In genomic region chr16:62963846-62964245, GRCh38 we compare ENCODE assay signal across 17 cellular contexts.
"Had no signal": no experiment of that assay in that cellular context is flagged by ENCODE, and none has a peak within 500 bp of the region (broad histone marks: within the 10 kb centered on the region; RNA-seq: fewer than 3 reads in every experiment).

No MANE protein-coding gene starts in this region.

- H3K4me3 ChIP-seq: spleen, tibial artery, upper lobe of left lung, uterus had no signal

- H3K27me3 ChIP-seq: spleen, tibial artery, upper lobe of left lung, uterus had no signal

- H3K27ac ChIP-seq: spleen, tibial artery, upper lobe of left lung, uterus had no signal

- H3K4me1 ChIP-seq: spleen, tibial artery, upper lobe of left lung, uterus had no signal

- ATAC-seq: naive thymus-derived CD4-positive, alpha-beta T cell; sciatic nerve; stimulated activated memory B cell treated with anti-CD40 and anti-IgM and Interleukin-4, amounts not matched to agents 10 μg/mL and 1 μg/mL and 100 μg/mL, for 72 hours had no signal

- DNase-seq: effector CD4-positive, alpha-beta T cell; endodermal cell; foreskin melanocyte; head of caudate nucleus; hippocampal formation; kidney glomerular epithelial cell; naive thymus-derived CD4-positive, alpha-beta T cell; posterior cingulate gyrus; spleen; stimulated activated CD4-positive, alpha-beta T cell treated with anti-CD3 and anti-CD28 coated beads, Interleukin-15, amount 100 ng/mL, for 24 hours; stimulated activated CD4-positive, alpha-beta T cell treated with anti-CD3 and anti-CD28 coated beads, Interleukin-1b, Interleukin-23, amount 100 ng/mL, for 48 hours; stimulated activated CD4-positive, alpha-beta T cell treated with anti-CD3 and anti-CD28 coated beads, Interleukin-4, amount 100 ng/mL, for 24 hours; tibial artery; upper lobe of left lung; uterus had no signal

- H3K9me3 ChIP-seq: tibial artery, upper lobe of left lung, uterus had no signal

- H3K36me3 ChIP-seq: spleen, tibial artery, upper lobe of left lung, uterus had no signal
